20 cellular contexts compared by ENCODE assay signal in the genomic region with DNA sequence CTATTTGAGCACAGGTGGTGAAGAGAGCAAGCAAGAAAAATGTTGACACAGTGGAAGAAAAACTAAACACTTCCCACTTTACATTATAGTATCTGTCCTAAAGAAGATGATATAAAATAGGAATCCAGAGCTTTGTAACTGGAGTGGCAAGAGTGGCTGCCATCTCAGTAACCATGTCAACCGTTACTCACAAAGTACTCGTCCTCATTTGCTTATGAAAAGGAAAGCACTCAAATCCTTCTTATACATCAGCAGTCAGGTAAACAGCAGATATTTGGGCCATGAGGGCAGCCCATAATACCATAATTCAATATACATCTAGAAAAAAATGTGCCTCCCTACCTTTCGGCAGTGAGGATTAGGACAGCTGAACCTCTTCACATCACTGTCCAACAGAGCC.
"Had no signal": no experiment of that assay in that cellular context is flagged by ENCODE, and none has a peak within 500 bp of the region (broad histone marks: within the 10 kb centered on the region; RNA-seq: fewer than 3 reads in every experiment).

No MANE protein-coding gene starts in this region.

- DNase-seq: activated CD4-positive, alpha-beta memory T cell treated with anti-CD3 and anti-CD28 coated beads, Interleukin-2, amount 10 ng/mL, durations not matched to agents 7 days and 5 days; activated CD4-positive, alpha-beta T cell treated with anti-CD3 and anti-CD28 coated beads, Interleukin-2, amount 10 ng/mL, durations not matched to agents 24 days and 14 days; activated effector memory CD4-positive, alpha-beta T cell treated with Interleukin-2 at 50 U/mL for 16 hours; activated naive CD4-positive, alpha-beta T cell treated with anti-CD3 and anti-CD28 coated beads for 36 hours; activated naive CD8-positive, alpha-beta T cell treated with anti-CD3 and anti-CD28 coated beads, Interleukin-2, amount 10 ng/mL, durations not matched to agents 7 days and 5 days; activated T-cell treated with anti-CD3 and anti-CD28 coated beads, Interleukin-2, amount 50 U/mL, for 72 hours; amygdala; cerebellar nuclear complex; cortex of kidney; kidney; lower lobe of right lung; mesendoderm; mucosa of descending colon; nephron progenitor cell; right cardiac atrium; stimulated activated CD4-positive, alpha-beta T cell treated with anti-CD3 and anti-CD28 coated beads, Interleukin-12 subunit alpha, Interleukin-12 subunit beta, amount 100 ng/mL, for 4 hours; stimulated activated CD4-positive, alpha-beta T cell treated with anti-CD3 and anti-CD28 coated beads, Interleukin-4, amount 100 ng/mL, for 4 hours; stimulated activated naive CD8-positive, alpha-beta T cell treated with anti-CD3 and anti-CD28 coated beads, Interleukin-15, Interleukin-2, amounts not matched to agents 100 U/mL and 50 U/mL, for 24 hours; upper lobe of left lung had no signal

- ATAC-seq: activated CD4-positive, CD25-positive, alpha-beta regulatory T cell treated with anti-CD3 and anti-CD28 coated beads, Interleukin-2, amount 50 U/mL, for 24 hours; activated T-cell treated with anti-CD3 and anti-CD28 coated beads, Interleukin-2, amount 50 U/mL, for 72 hours; lower lobe of right lung; mucosa of descending colon; right cardiac atrium; stimulated activated naive CD8-positive, alpha-beta T cell treated with anti-CD3 and anti-CD28 coated beads, Interleukin-15, Interleukin-2, amounts not matched to agents 100 U/mL and 50 U/mL, for 24 hours had no signal
